In the genomic region with DNA sequence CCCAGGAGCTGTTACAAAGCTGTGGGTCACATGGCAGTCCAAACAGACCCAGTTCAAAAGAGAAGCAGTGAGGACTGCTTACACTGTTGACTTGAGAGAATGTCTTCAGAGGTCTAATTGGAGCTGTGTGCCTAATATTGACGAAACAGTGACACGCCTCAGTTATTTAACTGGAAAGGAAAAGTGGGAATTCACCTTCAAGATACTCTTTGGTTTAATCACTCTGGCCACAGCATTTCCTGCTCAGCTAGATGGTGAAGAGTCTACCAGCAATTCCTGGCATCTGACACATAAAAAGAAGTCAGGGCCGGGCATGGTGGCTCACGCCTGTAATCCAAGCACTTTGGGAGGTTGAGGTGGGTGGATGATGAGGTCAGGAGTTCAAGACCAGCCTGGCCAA, we compare ENCODE assay signal across 16 cellular contexts.
DNase-seq lines count a peak whose midpoint lies in the region; ATAC-seq lines count a peak whose summit lies in the region.
"Had no signal": no experiment of that assay in that cellular context is flagged by ENCODE, and none has a peak within 500 bp of the region (broad histone marks: within the 10 kb centered on the region; RNA-seq: fewer than 3 reads in every experiment).

No MANE protein-coding gene starts in this region.

- no peak overlapping the region for H3K4me3 Mint-ChIP-seq in T-helper 1 cell treated with Interleukin-12 subunit alpha and Interleukin-12 subunit beta and Interleukin-4 antibody, amounts not matched to agents 30 μg/mL and 1 μg/mL, for 36 hours
- H3K4me3 Mint-ChIP-seq in stimulated activated effector memory CD8-positive, alpha-beta T cell treated with anti-CD3 and anti-CD28 coated beads, Interleukin-12 subunit alpha, Interleukin-12 subunit beta, amount 100 ng/mL, for 72 hours, result no peak overlapping the region
- H3K4me3 Mint-ChIP-seq: stimulated activated memory B cell treated with anti-CD40 and anti-IgM and Interleukin-4, amounts not matched to agents 10 μg/mL and 1 μg/mL and 100 μg/mL, for 72 hours had no signal

- DNase-seq in T-helper 1 cell (no peak), UCSD-AML1 (lab: John Stamatoyannopoulos, UW; ENCODE audit: unreplicated experiment) (no peak)
- DNase-seq in stimulated activated naive CD4-positive, alpha-beta T cell treated with Interleukin-2 at 50 U/mL for 16 hours (lab: John Stamatoyannopoulos, UW), result peak; percentile 5
- no peak for DNase-seq in stimulated activated naive CD4-positive, alpha-beta T cell (lab: John Stamatoyannopoulos, UW)
- DNase-seq in stimulated activated effector memory CD8-positive, alpha-beta T cell treated with anti-CD3 and anti-CD28 coated beads, Interleukin-12 subunit alpha, Interleukin-12 subunit beta, amount 100 ng/mL, for 72 hours (ENCODE audit: low spot score in 2 of 2), result peak in 1 of 2 donors; percentile 52
- DNase-seq: amygdala, foreskin fibroblast, NCI-H2029 treated with DMSO at 0.1 percent for 48 hours, NCI-H510A treated with DMSO at 0.1 percent for 48 hours, pancreas, SIG-M5, upper lobe of left lung had no signal

- peaks cover 3% of the 10 kb centered on the region for H3K36me3 Mint-ChIP-seq in T-helper 1 cell treated with Interleukin-12 subunit alpha and Interleukin-12 subunit beta and Interleukin-4 antibody, amounts not matched to agents 30 μg/mL and 1 μg/mL, for 36 hours (ENCODE audit: low read depth)
- H3K36me3 Mint-ChIP-seq in stimulated activated effector memory CD8-positive, alpha-beta T cell treated with anti-CD3 and anti-CD28 coated beads, Interleukin-12 subunit alpha, Interleukin-12 subunit beta, amount 100 ng/mL, for 72 hours, result peaks cover 6% of the 10 kb centered on the region
- H3K36me3 Mint-ChIP-seq: stimulated activated memory B cell treated with anti-CD40 and anti-IgM and Interleukin-4, amounts not matched to agents 10 μg/mL and 1 μg/mL and 100 μg/mL, for 72 hours had no signal

- H3K4me1 Mint-ChIP-seq in T-helper 1 cell treated with Interleukin-12 subunit alpha and Interleukin-12 subunit beta and Interleukin-4 antibody, amounts not matched to agents 30 μg/mL and 1 μg/mL, for 36 hours (ENCODE audit: low read depth), result peaks cover 44% of the 10 kb centered on the region
- peaks cover 35% of the 10 kb centered on the region for H3K4me1 Mint-ChIP-seq in stimulated activated effector memory CD8-positive, alpha-beta T cell treated with anti-CD3 and anti-CD28 coated beads, Interleukin-12 subunit alpha, Interleukin-12 subunit beta, amount 100 ng/mL, for 72 hours
- H3K4me1 Mint-ChIP-seq: stimulated activated memory B cell treated with anti-CD40 and anti-IgM and Interleukin-4, amounts not matched to agents 10 μg/mL and 1 μg/mL and 100 μg/mL, for 72 hours had no signal

- H3K27me3 Mint-ChIP-seq in T-helper 1 cell treated with Interleukin-12 subunit alpha and Interleukin-12 subunit beta and Interleukin-4 antibody, amounts not matched to agents 30 μg/mL and 1 μg/mL, for 36 hours (ENCODE audit: low read depth), result peaks cover 4% of the 10 kb centered on the region

- H3K9me3 Mint-ChIP-seq in T-helper 1 cell treated with Interleukin-12 subunit alpha and Interleukin-12 subunit beta and Interleukin-4 antibody, amounts not matched to agents 30 μg/mL and 1 μg/mL, for 36 hours, result no peaks in the 10 kb centered on the region
- H3K9me3 Mint-ChIP-seq in stimulated activated effector memory CD8-positive, alpha-beta T cell treated with anti-CD3 and anti-CD28 coated beads, Interleukin-12 subunit alpha, Interleukin-12 subunit beta, amount 100 ng/mL, for 72 hours, result no peaks in the 10 kb centered on the region
- H3K9me3 Mint-ChIP-seq: stimulated activated memory B cell treated with anti-CD40 and anti-IgM and Interleukin-4, amounts not matched to agents 10 μg/mL and 1 μg/mL and 100 μg/mL, for 72 hours had no signal

- peak overlapping the region; percentile 7 for H3K27ac Mint-ChIP-seq in T-helper 1 cell treated with Interleukin-12 subunit alpha and Interleukin-12 subunit beta and Interleukin-4 antibody, amounts not matched to agents 30 μg/mL and 1 μg/mL, for 36 hours
- no peak overlapping the region for H3K27ac Mint-ChIP-seq in stimulated activated effector memory CD8-positive, alpha-beta T cell treated with anti-CD3 and anti-CD28 coated beads, Interleukin-12 subunit alpha, Interleukin-12 subunit beta, amount 100 ng/mL, for 72 hours
- H3K27ac Mint-ChIP-seq: stimulated activated memory B cell treated with anti-CD40 and anti-IgM and Interleukin-4, amounts not matched to agents 10 μg/mL and 1 μg/mL and 100 μg/mL, for 72 hours had no signal

- ATAC-seq in esophagus mucosa, result peak; percentile 88
- ATAC-seq in stimulated activated effector memory CD8-positive, alpha-beta T cell treated with anti-CD3 and anti-CD28 coated beads, Interleukin-12 subunit alpha, Interleukin-12 subunit beta, amount 100 ng/mL, for 72 hours, result peak; percentile 84
- no peak for ATAC-seq in HG03469 (IDR thresholded peaks at IDR 0.05; ENCODE audit: unreplicated experiment)
- ATAC-seq: stimulated activated memory B cell treated with anti-CD40 and anti-IgM and Interleukin-4, amounts not matched to agents 10 μg/mL and 1 μg/mL and 100 μg/mL, for 72 hours had no signal
